ENCODE assay signal across 9 cellular contexts in genomic region chr3:36911990-36912804, GRCh38. TPM values are rescaled to one million over a fixed set of nuclear protein-coding genes. Genes with fewer than 3 reads are reported as not detected.
DNase-seq lines count a peak whose midpoint lies in the region; ATAC-seq and TF ChIP-seq lines count a peak whose summit lies in the region.
"Had no signal": no experiment of that assay in that cellular context is flagged by ENCODE, and none has a peak within 500 bp of the region (broad histone marks: within the 10 kb centered on the region; RNA-seq: fewer than 3 reads in every experiment).

No MANE protein-coding gene starts in this region.

- H3K4me2 ChIP-seq in BLaER1 (peak overlapping the region; percentile 73), PC-3 (ENCODE audit: low read length) (peak overlapping the region; percentile 82)

- H3K4me3 Mint-ChIP-seq in natural killer cell treated with Interleukin-12 subunit alpha and Interleukin-12 subunit beta and Interleukin-15 and Interleukin-18, amount 100 ng/mL, for 72 hours: peak overlapping the region; percentile 35
- H3K4me3 Mint-ChIP-seq: nephron had no signal

- DNase-seq in PC-3 (peak; percentile 81), tibial nerve (ENCODE audit: low spot score in 2 of 2) (no peak)
- peak; percentile 68 for DNase-seq in central memory CD4-positive, alpha-beta T cell
- DNase-seq in natural killer cell treated with Interleukin-12 subunit alpha and Interleukin-12 subunit beta and Interleukin-15 and Interleukin-18, amount 100 ng/mL, for 72 hours (ENCODE audit: low spot score): peak; percentile 65

- H3K4me3 ChIP-seq in BLaER1: 0 out of 2 replicates have a peak overlapping the region, but pooled peaks have one; percentile 4
- peak overlapping the region; percentile 55 for H3K4me3 ChIP-seq in PC-3 (ENCODE audit: low read length)
- H3K4me3 ChIP-seq in gastroesophageal sphincter: no peak overlapping the region
- no peak overlapping the region for H3K4me3 ChIP-seq in tibial nerve

- H3K27me3 ChIP-seq in BLaER1 (no peaks in the 10 kb centered on the region), PC-3 (ENCODE audit: low read length) (no peaks in the 10 kb centered on the region), gastroesophageal sphincter (no peaks in the 10 kb centered on the region), tibial nerve (no peaks in the 10 kb centered on the region)

- peaks cover 33 to 41% of the 10 kb centered on the region in 2 donors for H3K4me1 Mint-ChIP-seq in natural killer cell treated with Interleukin-12 subunit alpha and Interleukin-12 subunit beta and Interleukin-15 and Interleukin-18, amount 100 ng/mL, for 72 hours (ENCODE audit: low read depth in 2 of 2)

- no peak for TF ChIP-seq EP300 in gastroesophageal sphincter (IDR thresholded peaks at IDR 0.05)
- no peak for TF ChIP-seq EP300 in tibial nerve (IDR thresholded peaks at IDR 0.05)

- TF ChIP-seq CTCF in PC-3 (conservative IDR thresholded peaks at IDR 0.05; ENCODE audit: low read depth, low read length) (no peak), gastroesophageal sphincter (IDR thresholded peaks at IDR 0.05) (no peak), tibial nerve (IDR thresholded peaks at IDR 0.05) (no peak)

- peak overlapping the region; percentile 67 to 84 for H3K27ac Mint-ChIP-seq in natural killer cell treated with Interleukin-12 subunit alpha and Interleukin-12 subunit beta and Interleukin-15 and Interleukin-18, amount 100 ng/mL, for 72 hours
- H3K27ac Mint-ChIP-seq: nephron had no signal

- peak overlapping the region; percentile 43; the same call in 1 of the 2 replicates for H2AFZ ChIP-seq in PC-3 (ENCODE audit: low read length)

- peaks cover 47% of the 10 kb centered on the region for H3K4me1 ChIP-seq in BLaER1
- peaks cover 34% of the 10 kb centered on the region for H3K4me1 ChIP-seq in PC-3 (ENCODE audit: insufficient read depth, low read length)
- peaks cover 0 to 24% (median 0%) of the 10 kb centered on the region in 3 donors for H3K4me1 ChIP-seq in gastroesophageal sphincter
- peaks cover 0 to 25% (median 10%) of the 10 kb centered on the region in 4 donors for H3K4me1 ChIP-seq in tibial nerve

- no peaks in the 10 kb centered on the region for H4K20me1 ChIP-seq in BLaER1
- H4K20me1 ChIP-seq in PC-3 (ENCODE audit: low read length): no peaks in the 10 kb centered on the region

- 26 to 53% methylated on average over 2 to 4 of the region's 4 CpGs for WGBS in gastroesophageal sphincter (ENCODE audit: low coverage in 1 of 2), 2 donors
- 59 to 61% methylated on average over 4 of the region's 4 CpGs for WGBS in tibial nerve, 2 donors

- H3K9me3 Mint-ChIP-seq in natural killer cell treated with Interleukin-12 subunit alpha and Interleukin-12 subunit beta and Interleukin-15 and Interleukin-18, amount 100 ng/mL, for 72 hours: no peaks in the 10 kb centered on the region
- H3K9me3 Mint-ChIP-seq: nephron had no signal

- intact Hi-C loops in PC-3 (cut with micrococcal nuclease): no loop called here

- no peaks in the 10 kb centered on the region for H3K27me3 Mint-ChIP-seq in natural killer cell treated with Interleukin-12 subunit alpha and Interleukin-12 subunit beta and Interleukin-15 and Interleukin-18, amount 100 ng/mL, for 72 hours

- H3K9ac ChIP-seq in BLaER1: peak overlapping the region; percentile 43; the same call in 1 of the 2 replicates
- H3K9ac ChIP-seq in PC-3 (ENCODE audit: low read length): no peak overlapping the region

- H3K9me3 ChIP-seq in BLaER1 (no peaks in the 10 kb centered on the region), PC-3 (ENCODE audit: low read length) (no peaks in the 10 kb centered on the region), gastroesophageal sphincter (no peaks in the 10 kb centered on the region), tibial nerve (no peaks in the 10 kb centered on the region)

- no peaks in the 10 kb centered on the region for H3K9me2 ChIP-seq in PC-3 (replicated peaks; ENCODE audit: low read length)

- no peak for TF ChIP-seq POLR2A in gastroesophageal sphincter (IDR thresholded peaks at IDR 0.05)
- TF ChIP-seq POLR2A in tibial nerve (IDR thresholded peaks at IDR 0.05): no peak

- CTCF ChIA-PET in PC-3 (lab: Charles Lee): no interaction called here

- H3K27ac ChIP-seq in BLaER1 (peak overlapping the region; percentile 74), PC-3 (ENCODE audit: low read length) (peak overlapping the region; percentile 23; the same call in 1 of the 2 replicates), gastroesophageal sphincter (no peak overlapping the region), tibial nerve (peak overlapping the region in 1 of 4 donors; percentile 65)

- no peaks in the 10 kb centered on the region for H3K36me3 ChIP-seq in BLaER1
- H3K36me3 ChIP-seq in PC-3 (ENCODE audit: low read depth, low read length): no peaks in the 10 kb centered on the region
- H3K36me3 ChIP-seq in gastroesophageal sphincter: no peaks in the 10 kb centered on the region
- H3K36me3 ChIP-seq in tibial nerve: no peaks in the 10 kb centered on the region

- H3K79me2 ChIP-seq in PC-3 (ENCODE audit: low read length): no peaks in the 10 kb centered on the region

- no peaks in the 10 kb centered on the region for H3K36me3 Mint-ChIP-seq in natural killer cell treated with Interleukin-12 subunit alpha and Interleukin-12 subunit beta and Interleukin-15 and Interleukin-18, amount 100 ng/mL, for 72 hours

- ATAC-seq in GM18867 (IDR thresholded peaks at IDR 0.05; ENCODE audit: unreplicated experiment) (peak; percentile 90), HG03045 (IDR thresholded peaks at IDR 0.05; ENCODE audit: unreplicated experiment) (peak; percentile 95), PC-3 (peak; percentile 76), gastroesophageal sphincter (no peak)
- ATAC-seq in natural killer cell treated with Interleukin-12 subunit alpha and Interleukin-12 subunit beta and Interleukin-15 and Interleukin-18, amount 100 ng/mL, for 72 hours: peak; percentile 88 to 89

- no TSS peak for BruUV-seq in PC-3 (replicated peaks; lab: Mats Ljungman, UMichigan)

- H3F3A ChIP-seq in PC-3 (ENCODE audit: low read length, unreplicated experiment): no peaks in the 10 kb centered on the region

- POLR2A ChIA-PET in PC-3 (lab: Charles Lee; ENCODE audit: unreplicated experiment): interaction anchor here (0.7 kb wide), 1 partner anchor 235 kb away, joined by 4 read pairs; no protein-coding TSS in a partner anchor

RNA-seq across cellular contexts. Expression of gene TRANK1, which starts 32.7 kb away (rescaled TPM):
- total RNA-seq in PC-3 (2014; rRNA removed) (0.58 and 2.4 TPM in 2 replicates), gastroesophageal sphincter (10 to 100 TPM in 1 of 4 donors, 1 to 10 TPM in 3; 4.9 to 12.3 (median 9.1) TPM), tibial nerve (10 to 100 TPM in 2 of 4 donors, 1 to 10 TPM in 2; 8.7 to 12.6 (median 10.5) TPM)
- 10 to 100 TPM; 10.0 to 11.5 TPM for total RNA-seq in natural killer cell treated with Interleukin-12 subunit alpha and Interleukin-12 subunit beta and Interleukin-15 and Interleukin-18, amount 100 ng/mL, for 72 hours

Comparison
In these comparisons a context has a peak if more than half of its experiments do, and no peak if none do; other contexts are left out.
1. H3K27ac ChIP-seq: peak in BLaER1 (single experiment) and PC-3 (single experiment); none in gastroesophageal sphincter (0 of 4).
2. H3K4me3 ChIP-seq: peak in BLaER1 (single experiment) and PC-3 (single experiment); none in gastroesophageal sphincter (0 of 2) and tibial nerve (0 of 4).
3. DNase-seq: peak in PC-3 (single experiment), central memory CD4-positive, alpha-beta T cell (single experiment) and natural killer cell treated with Interleukin-12 subunit alpha and Interleukin-12 subunit beta and Interleukin-15 and Interleukin-18, amount 100 ng/mL, for 72 hours (single experiment); none in tibial nerve (0 of 2).